Comparison of ENCODE assay signal across 11 cellular contexts in genomic region chr3:129560931-129561594, GRCh38. TPM values are rescaled to one million over a fixed set of nuclear protein-coding genes. Genes with fewer than 3 reads are reported as not detected.
A peak's percentile ranks its signal among the peaks of the same experiment; 100 is the strongest.
DNase-seq lines count a peak whose midpoint lies in the region; ATAC-seq, FAIRE-seq and TF ChIP-seq lines count a peak whose summit lies in the region.
"Had no signal": no experiment of that assay in that cellular context is flagged by ENCODE, and none has a peak within 500 bp of the region (broad histone marks: within the 10 kb centered on the region; RNA-seq: fewer than 3 reads in every experiment).

No MANE protein-coding gene starts in this region.

- H3K79me2 ChIP-seq in endothelial cell of umbilical vein (ENCODE audit: control insufficient read depth, insufficient read depth, low read length), result no peaks in the 10 kb centered on the region

- no peak for ATAC-seq in activated naive CD4-positive, alpha-beta T cell treated with anti-CD3 and anti-CD28 coated beads, Interleukin-2, amount 50 U/mL, for 72 hours
- ATAC-seq in GM18519 (IDR thresholded peaks at IDR 0.05; ENCODE audit: low FRiP score, unreplicated experiment) (no peak), GM19328 (IDR thresholded peaks at IDR 0.05; ENCODE audit: unreplicated experiment) (no peak)

- peak overlapping the region; percentile 26 for H3K27ac ChIP-seq in endothelial cell of umbilical vein (ENCODE audit: insufficient read depth, low read depth, low read length)
- H3K27ac ChIP-seq in transverse colon, result peak overlapping the region; percentile 80 to 88 (median 84)

- no peak overlapping the region for H3K4me3 Mint-ChIP-seq in mesothelial cell of epicardium
- H3K4me3 Mint-ChIP-seq: activated CD4-positive, alpha-beta T cell treated with anti-CD3 and anti-CD28 coated beads, Interleukin-2, amount 10 ng/mL, durations not matched to agents 24 days and 14 days had no signal

- H3K27me3 Mint-ChIP-seq in mesothelial cell of epicardium (ENCODE audit: low read depth), result no peaks in the 10 kb centered on the region

- no peaks in the 10 kb centered on the region for H3K36me3 Mint-ChIP-seq in mesothelial cell of epicardium
- H3K36me3 Mint-ChIP-seq in activated naive CD4-positive, alpha-beta T cell treated with anti-CD3 and anti-CD28 coated beads, Interleukin-2, amount 50 U/mL, for 72 hours, result no peaks in the 10 kb centered on the region

- no peak for TF ChIP-seq EP300 in transverse colon (IDR thresholded peaks at IDR 0.05; ENCODE audit: low read depth)

- H3K9me1 ChIP-seq in endothelial cell of umbilical vein (replicated peaks; ENCODE audit: control insufficient read depth, extremely low read depth, insufficient read depth, low read length), result no peaks in the 10 kb centered on the region

- CTCF ChIA-PET in endothelial cell of umbilical vein (lab: Charles Lee), result interaction anchor here (0.8 to 6.4 kb wide), 8 partner anchors 31 to 178 kb away, joined by 3 to 80 read pairs (median 4); no protein-coding TSS in a partner anchor

- no peak overlapping the region for H3K9ac ChIP-seq in endothelial cell of umbilical vein (replicated peaks; ENCODE audit: extremely low read depth, insufficient read depth, low read length)

- H3K27ac Mint-ChIP-seq in mesothelial cell of epicardium, result peak overlapping the region; percentile 64
- no peak overlapping the region for H3K27ac Mint-ChIP-seq in activated naive CD4-positive, alpha-beta T cell treated with anti-CD3 and anti-CD28 coated beads, Interleukin-2, amount 50 U/mL, for 72 hours
- H3K27ac Mint-ChIP-seq: activated CD4-positive, alpha-beta T cell treated with anti-CD3 and anti-CD28 coated beads, Interleukin-2, amount 10 ng/mL, durations not matched to agents 24 days and 14 days had no signal

- H3K27me3 ChIP-seq in endothelial cell of umbilical vein (ENCODE audit: control insufficient read depth in 2 of 2, insufficient read depth in 2 of 2, low read length in 2 of 2), result no peaks in the 10 kb centered on the region
- no peaks in the 10 kb centered on the region for H3K27me3 ChIP-seq in transverse colon

- no peaks in the 10 kb centered on the region for H4K20me1 ChIP-seq in endothelial cell of umbilical vein (replicated peaks; ENCODE audit: control insufficient read depth, extremely low read depth, insufficient read depth, low read length)

- H3K36me3 ChIP-seq in endothelial cell of umbilical vein (ENCODE audit: control insufficient read depth in 2 of 2, extremely low read depth in 1 of 2, insufficient read depth in 2 of 2, low read length in 2 of 2) (peaks cover 25 to 66% of the 10 kb centered on the region in 2 experiments), transverse colon (no peaks in the 10 kb centered on the region)

- TF ChIP-seq CTCF in endothelial cell of umbilical vein (IDR thresholded peaks at IDR 0.05; ENCODE audit: extremely low read depth in 1 of 2, insufficient read depth in 1 of 2, low read depth in 1 of 2, low read length in 2 of 2) (no peak), mesothelial cell of epicardium (IDR thresholded peaks at IDR 0.05; ENCODE audit: unreplicated experiment) (no peak), transverse colon (IDR thresholded peaks at IDR 0.05) (no peak)

- DNase-seq in NCI-H2081 (lab: John Stamatoyannopoulos, UW) (peak; percentile 38 to 65), NCI-H2081 treated with DMSO at 0.1 percent for 48 hours (lab: John Stamatoyannopoulos, UW) (no peak), endothelial cell of umbilical vein (ENCODE audit: low read depth, low spot score) (peak; percentile 82), mesothelial cell of epicardium (ENCODE audit: low spot score in 2 of 2, unreplicated experiment in 2 of 2) (no peak), transverse colon (peak; percentile 57)
- DNase-seq in activated naive CD4-positive, alpha-beta T cell treated with anti-CD3 and anti-CD28 coated beads, Interleukin-2, amount 50 U/mL, for 72 hours (ENCODE audit: low spot score in 2 of 2), result no peak
- DNase-seq: activated CD4-positive, alpha-beta T cell treated with anti-CD3 and anti-CD28 coated beads, Interleukin-2, amount 10 ng/mL, durations not matched to agents 24 days and 14 days had no signal

- H2AFZ ChIP-seq in endothelial cell of umbilical vein (ENCODE audit: low read depth, low read length), result no peak overlapping the region

- dilution Hi-C loops in endothelial cell of umbilical vein (cut with MboI; ENCODE audit: extremely low pct_ligation_motif_present, low sequenced_read_pairs), result no loop called here

- H3K4me3 ChIP-seq in endothelial cell of umbilical vein (replicated peaks in 1 of 3; ENCODE audit: insufficient read depth in 1 of 3, low read depth in 1 of 3, low read length in 3 of 3) (no peak overlapping the region), transverse colon (no peak overlapping the region)

- intact Hi-C loops in endothelial cell of umbilical vein (cut with micrococcal nuclease) (loop anchor here (1.0 to 5.0 kb wide), 3 partner anchors 36 to 179 kb away; no protein-coding TSS in a partner anchor), transverse colon (cut with DNase I; ENCODE audit: low total_unique reads) (no loop called here)

- POLR2A ChIA-PET in endothelial cell of umbilical vein (lab: Charles Lee), result interaction anchor here (0.5 kb wide), 1 partner anchor 71 kb away, joined by 3 read pairs; no protein-coding TSS in a partner anchor

- peak; percentile 44 for TF ChIP-seq POLR2A in endothelial cell of umbilical vein (IDR thresholded peaks at IDR 0.05; ENCODE audit: low read depth, low read length)
- TF ChIP-seq POLR2A in transverse colon (IDR thresholded peaks at IDR 0.05), result no peak

- H3K4me1 ChIP-seq in endothelial cell of umbilical vein (ENCODE audit: control insufficient read depth, extremely low read depth, insufficient read depth, low read length) (peaks cover 42% of the 10 kb centered on the region), transverse colon (peaks cover 10 to 41% (median 23%) of the 10 kb centered on the region in 4 donors)

- FAIRE-seq in endothelial cell of umbilical vein (lab: Jason Lieb, UNC), result peak; percentile 86
- FAIRE-seq: A204.1, islet of Langerhans had no signal

- 53 to 65% methylated on average over 5 to 7 of the region's 17 CpGs for WGBS in transverse colon (ENCODE audit: low coverage in 1 of 2), 2 donors

- in situ Hi-C loops in transverse colon (cut with MboI; ENCODE audit: low pct_ligation_motif_present in 1 of 4, low pct_unique_long_range_greater_than_20kb in 1 of 4, low sequenced_read_pairs in 3 of 4), result no loop called here

- H3K4me1 Mint-ChIP-seq in mesothelial cell of epicardium, result peaks cover 6% of the 10 kb centered on the region

- H3K4me2 ChIP-seq in endothelial cell of umbilical vein (ENCODE audit: insufficient read depth, low read length), result no peak overlapping the region

- H3K9me3 ChIP-seq in endothelial cell of umbilical vein (replicated peaks; ENCODE audit: control insufficient read depth, insufficient read depth, low read length) (no peaks in the 10 kb centered on the region), transverse colon (no peaks in the 10 kb centered on the region)

- no peaks in the 10 kb centered on the region for H3K9me3 Mint-ChIP-seq in mesothelial cell of epicardium
- H3K9me3 Mint-ChIP-seq in activated naive CD4-positive, alpha-beta T cell treated with anti-CD3 and anti-CD28 coated beads, Interleukin-2, amount 50 U/mL, for 72 hours, result no peaks in the 10 kb centered on the region
- H3K9me3 Mint-ChIP-seq: activated CD4-positive, alpha-beta T cell treated with anti-CD3 and anti-CD28 coated beads, Interleukin-2, amount 10 ng/mL, durations not matched to agents 24 days and 14 days had no signal

- no TSS peak for BruUV-seq in endothelial cell of umbilical vein (replicated peaks; lab: Mats Ljungman, UMichigan)

RNA-seq across cellular contexts. Expression of gene H1-8, which starts 18.1 kb away (rescaled TPM):
- total RNA-seq in endothelial cell of umbilical vein, result not detected in 2 replicates
- polyA plus RNA-seq in endothelial cell of umbilical vein, result not detected in 2 replicates
- polyA plus RNA-seq in endothelial cell of umbilical vein (2011; cell fraction: cytosol; rRNA removed), result not detected in 2 replicates
- not detected in 2 replicates for polyA plus RNA-seq in endothelial cell of umbilical vein (2011; cell fraction: nucleus; rRNA removed)
- polyA plus RNA-seq in endothelial cell of umbilical vein (2012), result not detected in 2 replicates
- not detected in 2 replicates for polyA minus RNA-seq in endothelial cell of umbilical vein
- not detected for polyA minus RNA-seq in endothelial cell of umbilical vein (2011; cell fraction: cytosol; rRNA and poly(A)+ RNA removed)
- polyA minus RNA-seq in endothelial cell of umbilical vein (2011; cell fraction: nucleus; rRNA and poly(A)+ RNA removed), result not detected in 2 replicates
- not detected in 3 replicates for total RNA-seq in mesothelial cell of epicardium
- total RNA-seq in transverse colon, result not detected
- total RNA-seq in activated naive CD4-positive, alpha-beta T cell treated with anti-CD3 and anti-CD28 coated beads, Interleukin-2, amount 50 U/mL, for 72 hours, result not detected
- total RNA-seq: activated CD4-positive, alpha-beta T cell treated with anti-CD3 and anti-CD28 coated beads, Interleukin-2, amount 10 ng/mL, durations not matched to agents 24 days and 14 days had no signal

RNA-seq across cellular contexts. Expression of gene RHO, which starts 32.6 kb away (rescaled TPM):
- total RNA-seq in endothelial cell of umbilical vein, result not detected in 2 replicates
- not detected in 2 replicates for polyA plus RNA-seq in endothelial cell of umbilical vein
- not detected in 2 replicates for polyA plus RNA-seq in endothelial cell of umbilical vein (2011; cell fraction: cytosol; rRNA removed)
- 0.12 TPM in 1 of 2 replicates, not detected in the other for polyA plus RNA-seq in endothelial cell of umbilical vein (2011; cell fraction: nucleus; rRNA removed)
- polyA plus RNA-seq in endothelial cell of umbilical vein (2012), result not detected in 2 replicates
- not detected in 2 replicates for polyA minus RNA-seq in endothelial cell of umbilical vein
- not detected for polyA minus RNA-seq in endothelial cell of umbilical vein (2011; cell fraction: cytosol; rRNA and poly(A)+ RNA removed)
- not detected in 2 replicates for polyA minus RNA-seq in endothelial cell of umbilical vein (2011; cell fraction: nucleus; rRNA and poly(A)+ RNA removed)
- total RNA-seq in mesothelial cell of epicardium, result 0.09 to 0.11 TPM in 2 of 3 replicates, not detected in the other
- not detected for total RNA-seq in transverse colon
- not detected for total RNA-seq in activated naive CD4-positive, alpha-beta T cell treated with anti-CD3 and anti-CD28 coated beads, Interleukin-2, amount 50 U/mL, for 72 hours
- total RNA-seq: activated CD4-positive, alpha-beta T cell treated with anti-CD3 and anti-CD28 coated beads, Interleukin-2, amount 10 ng/mL, durations not matched to agents 24 days and 14 days had no signal

RNA-seq across cellular contexts. Expression of gene PLXND1, which starts 45.4 kb away (rescaled TPM):
- 834 and 860 TPM in 2 replicates for total RNA-seq in endothelial cell of umbilical vein
- polyA plus RNA-seq in endothelial cell of umbilical vein, result 300 and 332 TPM in 2 replicates
- 436 and 495 TPM in 2 replicates for polyA plus RNA-seq in endothelial cell of umbilical vein (2011; cell fraction: cytosol; rRNA removed)
- polyA plus RNA-seq in endothelial cell of umbilical vein (2011; cell fraction: nucleus; rRNA removed), result 1,145 and 1,490 TPM in 2 replicates
- 463 and 559 TPM in 2 replicates for polyA plus RNA-seq in endothelial cell of umbilical vein (2012)
- 583 and 647 TPM in 2 replicates for polyA minus RNA-seq in endothelial cell of umbilical vein
- 21.9 TPM for polyA minus RNA-seq in endothelial cell of umbilical vein (2011; cell fraction: cytosol; rRNA and poly(A)+ RNA removed)
- 454 and 479 TPM in 2 replicates for polyA minus RNA-seq in endothelial cell of umbilical vein (2011; cell fraction: nucleus; rRNA and poly(A)+ RNA removed)
- 53.9 to 60.6 TPM (median 54.7 TPM) in 3 replicates for total RNA-seq in mesothelial cell of epicardium
- total RNA-seq in transverse colon, result 10 to 100 TPM; 26.4 to 71.8 (median 35.8) TPM
- total RNA-seq in activated naive CD4-positive, alpha-beta T cell treated with anti-CD3 and anti-CD28 coated beads, Interleukin-2, amount 50 U/mL, for 72 hours, result 1 to 10 TPM; 3.5 to 5.7 TPM

Comparison
In these comparisons a context has a peak if more than half of its experiments do, and no peak if none do; other contexts are left out.
1. DNase-seq: peak in NCI-H2081 (2 of 2), endothelial cell of umbilical vein (single experiment) and transverse colon (single experiment); none in NCI-H2081 treated with DMSO at 0.1 percent for 48 hours (single experiment), mesothelial cell of epicardium (0 of 2) and activated naive CD4-positive, alpha-beta T cell treated with anti-CD3 and anti-CD28 coated beads, Interleukin-2, amount 50 U/mL, for 72 hours (0 of 2).
2. RNA of gene PLXND1, which starts 45.4 kb away (total RNA-seq): 834 to 860 TPM in endothelial cell of umbilical vein; 53.9 to 60.6 TPM in mesothelial cell of epicardium, 26.4 to 71.8 TPM in transverse colon and 3.5 to 5.7 TPM in activated naive CD4-positive, alpha-beta T cell treated with anti-CD3 and anti-CD28 coated beads, Interleukin-2, amount 50 U/mL, for 72 hours; every median in the first group is over 10 times any median in the second.